ENCODE assay signal across 16 cellular contexts in the genomic region with DNA sequence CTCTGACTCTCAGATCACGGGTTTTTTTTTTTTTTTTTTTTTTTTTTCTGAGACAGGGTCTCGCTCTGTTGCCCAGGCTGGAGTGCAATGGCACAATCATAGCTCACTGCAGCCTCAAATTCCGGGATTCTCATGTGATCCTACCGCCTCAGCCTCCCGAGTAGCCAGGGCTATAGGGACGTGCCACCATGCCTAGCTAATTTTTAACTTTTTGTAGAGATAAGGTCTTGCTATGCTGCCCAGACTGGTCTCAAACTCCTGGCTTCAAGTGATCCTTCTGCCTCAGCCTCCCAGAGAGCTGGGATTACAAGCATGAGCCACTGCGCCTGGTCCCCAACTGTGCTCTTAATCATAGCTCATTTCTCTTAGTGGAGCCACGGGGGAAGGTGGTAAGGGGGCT. TPM values are rescaled to one million over a fixed set of nuclear protein-coding genes. Genes with fewer than 3 reads are reported as not detected.
DNase-seq lines count a peak whose midpoint lies in the region; ATAC-seq, FAIRE-seq and TF ChIP-seq lines count a peak whose summit lies in the region.
"Had no signal": no experiment of that assay in that cellular context is flagged by ENCODE, and none has a peak within 500 bp of the region (broad histone marks: within the 10 kb centered on the region; RNA-seq: fewer than 3 reads in every experiment).

No MANE protein-coding gene starts in this region.

- POLR2A ChIA-PET in A549 (lab: Yijun Ruan, JAX), result interaction anchor here (2.8 kb wide), 1 partner anchor 11 kb away, joined by 33 read pairs; no protein-coding TSS in a partner anchor
- POLR2A ChIA-PET in CD4-positive, alpha-beta memory T cell (lab: Charles Lee; ENCODE audit: partially characterized antibody), result interaction anchor here (2.1 to 11.0 kb wide), 3 partner anchors 10 to 22 kb away, joined by 7 to 282 read pairs (median 13); no protein-coding TSS in a partner anchor
- POLR2A ChIA-PET in MCF 10A (lab: Yijun Ruan, JAX), result no interaction called here

- peak in 1 of 2 experiments; percentile 24; a peak in 3 of 6 replicates for ATAC-seq in A549
- ATAC-seq in activated CD8-positive, alpha-beta memory T cell treated with anti-CD3 and anti-CD28 coated beads, Interleukin-2, amount 10 ng/mL, durations not matched to agents 7 days and 5 days, result no peak

- intact Hi-C loops in CD4-positive, alpha-beta memory T cell (cut with micrococcal nuclease), result no loop called here
- intact Hi-C loops in posterior vena cava (cut with DNase I) (no loop called here), MCF 10A (cut with micrococcal nuclease) (no loop called here)
- intact Hi-C loops in activated T-helper 2 cell treated with anti-CD3 and anti-CD28 coated beads, Interferon-gamma antibody, Interleukin-2, Interleukin-4, amounts not matched to agents 10 μg/mL and 5 μg/mL and 100 μg/mL, durations not matched to agents 14 hours and 24 hours and 36 hours (cut with micrococcal nuclease), result no loop called here

- H3K9me3 ChIP-seq in A549 (no peaks in the 10 kb centered on the region), right atrium auricular region (no peaks in the 10 kb centered on the region)
- H3K9me3 ChIP-seq in CD4-positive, alpha-beta memory T cell (ENCODE audit: control insufficient read depth in 1 of 2, low read length in 2 of 2), result no peaks in the 10 kb centered on the region

- TF ChIP-seq CTCF in A549 (IDR thresholded peaks at IDR 0.05) (no peak), right atrium auricular region (IDR thresholded peaks at IDR 0.05) (no peak), MCF 10A (IDR thresholded peaks at IDR 0.05; ENCODE audit: unreplicated experiment) (no peak)

- 38% methylated on average over 8 of the region's 8 CpGs for WGBS in A549 (ENCODE audit: missing lambda C conversion rate)

- peaks cover 57% of the 10 kb centered on the region for H3K4me1 ChIP-seq in A549
- H3K4me1 ChIP-seq in CD4-positive, alpha-beta memory T cell (ENCODE audit: insufficient read depth, low read length), result peaks cover 45% of the 10 kb centered on the region
- H3K4me1 ChIP-seq in right atrium auricular region, result peaks cover 0 to 35% of the 10 kb centered on the region in 2 donors

- H3K4me3 ChIP-seq in A549 (0 out of 3 replicates have a peak overlapping the region, but pooled peaks have one; percentile 1), right atrium auricular region (no peak overlapping the region)
- no peak overlapping the region for H3K4me3 ChIP-seq in CD4-positive, alpha-beta memory T cell (ENCODE audit: low read length in 2 of 2)
- H3K4me3 ChIP-seq: PC-9 had no signal

- CTCF ChIA-PET in A549 (lab: Yijun Ruan, JAX) (interaction anchor here (0.6 to 61.4 kb wide), 11 partner anchors 6 to 803 kb away, joined by 3 to 1860 read pairs (median 5); a partner anchor contains a TSS), MCF 10A (lab: Yijun Ruan, JAX) (interaction anchor here (0.5 to 1.8 kb wide), 3 partner anchors 11 to 849 kb away, joined by 4 to 7 read pairs (median 4); no protein-coding TSS in a partner anchor)
- CTCF ChIA-PET in CD4-positive, alpha-beta memory T cell (lab: Charles Lee; ENCODE audit: partially characterized antibody), result interaction anchor here (1.1 to 3.9 kb wide), 4 partner anchors 17 to 71 kb away, joined by 3 to 38 read pairs (median 10); no protein-coding TSS in a partner anchor
- CTCF ChIA-PET in activated CD8-positive, alpha-beta memory T cell treated with anti-CD3 and anti-CD28 coated beads, Interleukin-2, amount 10 ng/mL, durations not matched to agents 7 days and 5 days (lab: Charles Lee), result interaction anchor here (1.2 to 4.1 kb wide), 4 partner anchors 16 to 23 kb away, joined by 3 to 15 read pairs (median 9); no protein-coding TSS in a partner anchor

- DNase-seq in A549 (ENCODE audit: low read depth in 1 of 2, low spot score in 1 of 2) (peak in 1 of 2 experiments; percentile 72), right atrium auricular region (ENCODE audit: low spot score) (no peak), posterior vena cava (ENCODE audit: low spot score) (peak; percentile 2), MCF 10A (ENCODE audit: unreplicated experiment) (no peak)
- DNase-seq in CD4-positive, alpha-beta memory T cell, result no peak
- DNase-seq in activated CD8-positive, alpha-beta memory T cell treated with anti-CD3 and anti-CD28 coated beads, Interleukin-2, amount 10 ng/mL, durations not matched to agents 7 days and 5 days, result no peak
- no peak for DNase-seq in activated T-helper 2 cell treated with anti-CD3 and anti-CD28 coated beads, Interferon-gamma antibody, Interleukin-2, Interleukin-4, amounts not matched to agents 10 μg/mL and 5 μg/mL and 100 μg/mL, durations not matched to agents 14 hours and 24 hours and 36 hours (ENCODE audit: low spot score)
- DNase-seq: activated CD8-positive, alpha-beta memory T cell treated with anti-CD3 and anti-CD28 coated beads, Interleukin-2, amount 50 U/mL, for 48 hours; activated naive CD4-positive, alpha-beta T cell treated with anti-CD3 and anti-CD28 coated beads for 36 hours; NCI-H1048; NCI-H2107; NCI-H526; stimulated activated naive CD4-positive, alpha-beta T cell treated with Interleukin-2 at 50 U/mL for 16 hours had no signal

- H3K27ac ChIP-seq in A549, result peak overlapping the region; percentile 94 to 95
- no peak overlapping the region for H3K27ac ChIP-seq in CD4-positive, alpha-beta memory T cell (ENCODE audit: low read depth, low read length)
- peak overlapping the region; percentile 51 to 71 for H3K27ac ChIP-seq in right atrium auricular region
- H3K27ac ChIP-seq: PC-9 had no signal

- H3K36me3 ChIP-seq in CD4-positive, alpha-beta memory T cell (ENCODE audit: insufficient read depth, low read length), result no peaks in the 10 kb centered on the region
- no peaks in the 10 kb centered on the region for H3K36me3 ChIP-seq in right atrium auricular region

- peak overlapping the region in 5 of 7 donors; percentile 36 to 86 (median 41) for H3K27ac Mint-ChIP-seq in CD4-positive, alpha-beta memory T cell
- no peak overlapping the region for H3K27ac Mint-ChIP-seq in activated CD8-positive, alpha-beta memory T cell treated with anti-CD3 and anti-CD28 coated beads, Interleukin-2, amount 10 ng/mL, durations not matched to agents 7 days and 5 days
- no peak overlapping the region for H3K27ac Mint-ChIP-seq in activated T-helper 2 cell treated with anti-CD3 and anti-CD28 coated beads, Interferon-gamma antibody, Interleukin-2, Interleukin-4, amounts not matched to agents 10 μg/mL and 5 μg/mL and 100 μg/mL, durations not matched to agents 14 hours and 24 hours and 36 hours
- no peak overlapping the region for H3K27ac Mint-ChIP-seq in MCF 10A (ENCODE audit: low read depth, unreplicated experiment)
- H3K27ac Mint-ChIP-seq: endodermal cell had no signal

- H3K4me2 ChIP-seq in A549, result peak overlapping the region; percentile 77

- peaks cover 21 to 73% (median 41%) of the 10 kb centered on the region in 4 donors for H3K4me1 Mint-ChIP-seq in CD4-positive, alpha-beta memory T cell
- peaks cover 68% of the 10 kb centered on the region for H3K4me1 Mint-ChIP-seq in activated CD8-positive, alpha-beta memory T cell treated with anti-CD3 and anti-CD28 coated beads, Interleukin-2, amount 10 ng/mL, durations not matched to agents 7 days and 5 days
- peaks cover 30% of the 10 kb centered on the region for H3K4me1 Mint-ChIP-seq in activated T-helper 2 cell treated with anti-CD3 and anti-CD28 coated beads, Interferon-gamma antibody, Interleukin-2, Interleukin-4, amounts not matched to agents 10 μg/mL and 5 μg/mL and 100 μg/mL, durations not matched to agents 14 hours and 24 hours and 36 hours (ENCODE audit: low read depth)
- peaks cover 7% of the 10 kb centered on the region for H3K4me1 Mint-ChIP-seq in MCF 10A (ENCODE audit: insufficient read depth, unreplicated experiment)

- no peaks in the 10 kb centered on the region for H3K9me3 Mint-ChIP-seq in CD4-positive, alpha-beta memory T cell
- H3K9me3 Mint-ChIP-seq in activated CD8-positive, alpha-beta memory T cell treated with anti-CD3 and anti-CD28 coated beads, Interleukin-2, amount 10 ng/mL, durations not matched to agents 7 days and 5 days (ENCODE audit: low read depth), result no peaks in the 10 kb centered on the region
- H3K9me3 Mint-ChIP-seq in activated T-helper 2 cell treated with anti-CD3 and anti-CD28 coated beads, Interferon-gamma antibody, Interleukin-2, Interleukin-4, amounts not matched to agents 10 μg/mL and 5 μg/mL and 100 μg/mL, durations not matched to agents 14 hours and 24 hours and 36 hours, result peaks cover 9% of the 10 kb centered on the region
- no peaks in the 10 kb centered on the region for H3K9me3 Mint-ChIP-seq in MCF 10A (ENCODE audit: unreplicated experiment)
- H3K9me3 Mint-ChIP-seq: activated naive CD4-positive, alpha-beta T cell treated with anti-CD3 and anti-CD28 coated beads for 36 hours; neural crest cell had no signal

- no peak for TF ChIP-seq POLR2A in A549 (IDR thresholded peaks at IDR 0.05; ENCODE audit: low read length)

- H3K4me3 Mint-ChIP-seq in CD4-positive, alpha-beta memory T cell, result peak overlapping the region in 3 of 8 donors; percentile 15 to 52 (median 35)
- H3K4me3 Mint-ChIP-seq in activated CD8-positive, alpha-beta memory T cell treated with anti-CD3 and anti-CD28 coated beads, Interleukin-2, amount 10 ng/mL, durations not matched to agents 7 days and 5 days, result no peak overlapping the region
- no peak overlapping the region for H3K4me3 Mint-ChIP-seq in activated T-helper 2 cell treated with anti-CD3 and anti-CD28 coated beads, Interferon-gamma antibody, Interleukin-2, Interleukin-4, amounts not matched to agents 10 μg/mL and 5 μg/mL and 100 μg/mL, durations not matched to agents 14 hours and 24 hours and 36 hours (ENCODE audit: low read depth)
- no peak overlapping the region for H3K4me3 Mint-ChIP-seq in MCF 10A (ENCODE audit: unreplicated experiment)
- H3K4me3 Mint-ChIP-seq: activated naive CD4-positive, alpha-beta T cell treated with anti-CD3 and anti-CD28 coated beads for 36 hours; endodermal cell; neural crest cell had no signal

- no peaks in the 10 kb centered on the region for H3K27me3 ChIP-seq in CD4-positive, alpha-beta memory T cell (ENCODE audit: insufficient read depth, low read length)
- no peaks in the 10 kb centered on the region for H3K27me3 ChIP-seq in right atrium auricular region

- BruUV-seq in MCF 10A (replicated peaks; lab: Mats Ljungman, UMichigan), result no TSS peak

- no peaks in the 10 kb centered on the region for H3K27me3 Mint-ChIP-seq in CD4-positive, alpha-beta memory T cell
- H3K27me3 Mint-ChIP-seq in activated CD8-positive, alpha-beta memory T cell treated with anti-CD3 and anti-CD28 coated beads, Interleukin-2, amount 10 ng/mL, durations not matched to agents 7 days and 5 days, result no peaks in the 10 kb centered on the region
- H3K27me3 Mint-ChIP-seq in activated T-helper 2 cell treated with anti-CD3 and anti-CD28 coated beads, Interferon-gamma antibody, Interleukin-2, Interleukin-4, amounts not matched to agents 10 μg/mL and 5 μg/mL and 100 μg/mL, durations not matched to agents 14 hours and 24 hours and 36 hours (ENCODE audit: low read depth), result no peaks in the 10 kb centered on the region
- H3K27me3 Mint-ChIP-seq in MCF 10A (ENCODE audit: insufficient read depth, unreplicated experiment), result peaks cover 3% of the 10 kb centered on the region

- H3K36me3 Mint-ChIP-seq in CD4-positive, alpha-beta memory T cell, result peaks cover 0 to 1% of the 10 kb centered on the region in 2 donors
- no peaks in the 10 kb centered on the region for H3K36me3 Mint-ChIP-seq in activated CD8-positive, alpha-beta memory T cell treated with anti-CD3 and anti-CD28 coated beads, Interleukin-2, amount 10 ng/mL, durations not matched to agents 7 days and 5 days
- H3K36me3 Mint-ChIP-seq in activated T-helper 2 cell treated with anti-CD3 and anti-CD28 coated beads, Interferon-gamma antibody, Interleukin-2, Interleukin-4, amounts not matched to agents 10 μg/mL and 5 μg/mL and 100 μg/mL, durations not matched to agents 14 hours and 24 hours and 36 hours (ENCODE audit: low read depth), result peaks cover 10% of the 10 kb centered on the region
- no peaks in the 10 kb centered on the region for H3K36me3 Mint-ChIP-seq in MCF 10A (ENCODE audit: insufficient read depth, unreplicated experiment)

- no peak for TF ChIP-seq RAD21 in A549 (conservative IDR thresholded peaks at IDR 0.05 in 1 of 2, IDR thresholded peaks at IDR 0.05 in 1 of 2)

- TF ChIP-seq EP300 in A549 (IDR thresholded peaks at IDR 0.05), result no peak; a peak in 1 of 5 replicates

- peak; percentile 99 for FAIRE-seq in A549 (lab: Jason Lieb, UNC)

RNA-seq across cellular contexts. Expression of a gene that starts 4.6 kb away (rescaled TPM):
- polyA plus RNA-seq in A549 (2011; rRNA removed), result 184 and 221 TPM in 2 replicates
- polyA plus RNA-seq in A549 (2012; cell fraction: cytosol; rRNA removed), result 170 and 209 TPM in 2 replicates
- polyA plus RNA-seq in A549 (2012; cell fraction: nucleus; rRNA removed), result 411 and 413 TPM in 2 replicates
- 104 to 131 TPM (median 128 TPM) in 3 replicates for polyA plus RNA-seq in A549 (2017; fragmentation: RNase III; extraction: RNeasy Plus Mini Kit Qiagen cat#74134 plus additional on column Dnase treatment)
- polyA minus RNA-seq in A549 (2011; rRNA and poly(A)+ RNA removed), result 237 and 239 TPM in 2 replicates
- 100 to 1,000 TPM; 205 to 221 TPM for total RNA-seq in CD4-positive, alpha-beta memory T cell
- 10 to 100 TPM; 16.3 to 55.4 TPM for polyA plus RNA-seq in CD4-positive, alpha-beta memory T cell
- 10 to 100 TPM; 29.6 to 37.7 TPM for total RNA-seq in right atrium auricular region
- total RNA-seq in posterior vena cava, result 10 to 100 TPM; 83.0 to 87.0 TPM
- total RNA-seq in activated CD8-positive, alpha-beta memory T cell treated with anti-CD3 and anti-CD28 coated beads, Interleukin-2, amount 10 ng/mL, durations not matched to agents 7 days and 5 days, result 100 to 1,000 TPM; 109 to 127 TPM
- 260 TPM in 2 replicates for total RNA-seq in activated T-helper 2 cell treated with anti-CD3 and anti-CD28 coated beads, Interferon-gamma antibody, Interleukin-2, Interleukin-4, amounts not matched to agents 10 μg/mL and 5 μg/mL and 100 μg/mL, durations not matched to agents 14 hours and 24 hours and 36 hours
- 46.7 and 48.1 TPM in 2 replicates for total RNA-seq in MCF 10A (2022)

RNA-seq across cellular contexts. Expression of a gene that starts 31.5 kb away (rescaled TPM):
- 3.7 and 5.0 TPM in 2 replicates for polyA plus RNA-seq in A549 (2011; rRNA removed)
- polyA plus RNA-seq in A549 (2012; cell fraction: cytosol; rRNA removed), result 1.2 and 1.4 TPM in 2 replicates
- polyA plus RNA-seq in A549 (2012; cell fraction: nucleus; rRNA removed), result 1.2 and 1.7 TPM in 2 replicates
- 1.9 to 2.2 TPM (median 2.0 TPM) in 3 replicates for polyA plus RNA-seq in A549 (2017; fragmentation: RNase III; extraction: RNeasy Plus Mini Kit Qiagen cat#74134 plus additional on column Dnase treatment)
- polyA minus RNA-seq in A549 (2011; rRNA and poly(A)+ RNA removed), result 11.1 and 15.0 TPM in 2 replicates
- total RNA-seq in CD4-positive, alpha-beta memory T cell, result 10 to 100 TPM; 33.9 to 34.7 TPM
- polyA plus RNA-seq in CD4-positive, alpha-beta memory T cell, result 10 to 100 TPM; 10.1 to 23.9 TPM
- 1 to 10 TPM; 4.4 to 5.9 TPM for total RNA-seq in right atrium auricular region
- total RNA-seq in posterior vena cava, result 1 to 10 TPM; 4.9 to 6.2 TPM
- 10 to 100 TPM; 13.5 to 15.3 TPM for total RNA-seq in activated CD8-positive, alpha-beta memory T cell treated with anti-CD3 and anti-CD28 coated beads, Interleukin-2, amount 10 ng/mL, durations not matched to agents 7 days and 5 days
- 9.9 and 10.0 TPM in 2 replicates for total RNA-seq in activated T-helper 2 cell treated with anti-CD3 and anti-CD28 coated beads, Interferon-gamma antibody, Interleukin-2, Interleukin-4, amounts not matched to agents 10 μg/mL and 5 μg/mL and 100 μg/mL, durations not matched to agents 14 hours and 24 hours and 36 hours
- total RNA-seq in MCF 10A (2022), result 0.40 and 1.0 TPM in 2 replicates

RNA-seq across cellular contexts. Expression of a gene that starts 34.7 kb away (rescaled TPM):
- 11.0 and 12.8 TPM in 2 replicates for polyA plus RNA-seq in A549 (2011; rRNA removed)
- 14.1 and 15.1 TPM in 2 replicates for polyA plus RNA-seq in A549 (2012; cell fraction: cytosol; rRNA removed)
- 21.3 and 22.5 TPM in 2 replicates for polyA plus RNA-seq in A549 (2012; cell fraction: nucleus; rRNA removed)
- 10.3 to 11.4 TPM (median 11.3 TPM) in 3 replicates for polyA plus RNA-seq in A549 (2017; fragmentation: RNase III; extraction: RNeasy Plus Mini Kit Qiagen cat#74134 plus additional on column Dnase treatment)
- 7.9 and 12.7 TPM in 2 replicates for polyA minus RNA-seq in A549 (2011; rRNA and poly(A)+ RNA removed)
- total RNA-seq in CD4-positive, alpha-beta memory T cell, result 1 to 10 TPM; 1.4 to 1.5 TPM
- under 1 TPM in 1 of 2 donors, not detected in 1; 0.64 TPM for polyA plus RNA-seq in CD4-positive, alpha-beta memory T cell
- total RNA-seq in right atrium auricular region, result 100 to 1,000 TPM in 1 of 2 donors, 10 to 100 TPM in 1; 57.3 to 119 TPM
- total RNA-seq in posterior vena cava, result 10 to 100 TPM; 30.8 to 42.4 TPM
- total RNA-seq in activated CD8-positive, alpha-beta memory T cell treated with anti-CD3 and anti-CD28 coated beads, Interleukin-2, amount 10 ng/mL, durations not matched to agents 7 days and 5 days, result under 1 TPM; 0.26 to 0.37 TPM
- total RNA-seq in activated T-helper 2 cell treated with anti-CD3 and anti-CD28 coated beads, Interferon-gamma antibody, Interleukin-2, Interleukin-4, amounts not matched to agents 10 μg/mL and 5 μg/mL and 100 μg/mL, durations not matched to agents 14 hours and 24 hours and 36 hours, result 2.7 and 3.6 TPM in 2 replicates
- 0.19 and 0.27 TPM in 2 replicates for total RNA-seq in MCF 10A (2022)

RNA-seq across cellular contexts. Expression of a gene that starts 46.0 kb away (rescaled TPM):
- polyA plus RNA-seq in A549 (2011; rRNA removed) (0.08 and 0.09 TPM in 2 replicates), A549 (2017; fragmentation: RNase III; extraction: RNeasy Plus Mini Kit Qiagen cat#74134 plus additional on column Dnase treatment) (0.04 to 0.12 TPM (median 0.06 TPM) in 3 replicates)
- 0.04 TPM in 2 replicates for polyA plus RNA-seq in A549 (2012; cell fraction: cytosol; rRNA removed)
- polyA plus RNA-seq in A549 (2012; cell fraction: nucleus; rRNA removed), result 0.47 and 0.66 TPM in 2 replicates
- polyA minus RNA-seq in A549 (2011; rRNA and poly(A)+ RNA removed), result not detected in 2 replicates
- under 1 TPM in 1 of 2 experiments, not detected in 1; 0.15 TPM for total RNA-seq in CD4-positive, alpha-beta memory T cell
- under 1 TPM in 1 of 2 donors, not detected in 1; 0.57 TPM for polyA plus RNA-seq in CD4-positive, alpha-beta memory T cell
- total RNA-seq in right atrium auricular region (1 to 10 TPM; 2.5 to 7.2 TPM), posterior vena cava (1 to 10 TPM in 1 of 2 donors, under 1 TPM in 1; 1.00 to 1.7 TPM), MCF 10A (2022) (not detected in 2 replicates)
- total RNA-seq in activated CD8-positive, alpha-beta memory T cell treated with anti-CD3 and anti-CD28 coated beads, Interleukin-2, amount 10 ng/mL, durations not matched to agents 7 days and 5 days, result not detected
- total RNA-seq in activated T-helper 2 cell treated with anti-CD3 and anti-CD28 coated beads, Interferon-gamma antibody, Interleukin-2, Interleukin-4, amounts not matched to agents 10 μg/mL and 5 μg/mL and 100 μg/mL, durations not matched to agents 14 hours and 24 hours and 36 hours, result 0.07 and 0.11 TPM in 2 replicates
- total RNA-seq: activated naive CD4-positive, alpha-beta T cell treated with anti-CD3 and anti-CD28 coated beads for 36 hours had no signal

Comparison
In these comparisons a context has a peak if more than half of its experiments do, and no peak if none do; other contexts are left out.
1. H3K27ac Mint-ChIP-seq: peak in CD4-positive, alpha-beta memory T cell (5 of 7); none in activated CD8-positive, alpha-beta memory T cell treated with anti-CD3 and anti-CD28 coated beads, Interleukin-2, amount 10 ng/mL, durations not matched to agents 7 days and 5 days (single experiment), activated T-helper 2 cell treated with anti-CD3 and anti-CD28 coated beads, Interferon-gamma antibody, Interleukin-2, Interleukin-4, amounts not matched to agents 10 μg/mL and 5 μg/mL and 100 μg/mL, durations not matched to agents 14 hours and 24 hours and 36 hours (single experiment) and MCF 10A (single experiment).